In the genomic region with DNA sequence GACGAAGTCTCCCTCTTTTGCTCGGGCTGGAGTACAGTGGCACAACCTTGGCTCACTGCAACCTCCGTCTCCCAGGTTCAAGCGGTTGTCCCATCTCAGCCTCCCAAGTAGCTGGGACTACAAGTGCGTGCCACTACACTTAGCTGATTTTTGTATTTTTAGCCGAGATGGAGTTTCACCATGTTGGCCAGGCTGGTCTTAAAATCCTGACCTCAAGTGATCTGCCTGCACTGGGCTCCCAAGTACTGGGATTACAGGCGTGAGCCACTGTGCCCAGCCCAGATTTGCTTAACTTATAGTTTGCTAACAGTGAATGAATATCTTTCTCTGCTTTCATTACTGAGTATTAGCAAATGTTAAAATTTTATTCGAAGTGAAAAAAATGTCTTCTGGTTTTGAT, we compare ENCODE assay signal across 28 cellular contexts.
"Had no signal": no experiment of that assay in that cellular context is flagged by ENCODE, and none has a peak within 500 bp of the region (broad histone marks: within the 10 kb centered on the region; RNA-seq: fewer than 3 reads in every experiment).

No MANE protein-coding gene starts in this region.

- H3K27me3 Mint-ChIP-seq: stimulated activated memory B cell treated with anti-CD40 and anti-IgM and Interleukin-4, amounts not matched to agents 10 μg/mL and 1 μg/mL and 100 μg/mL, for 72 hours; stimulated activated naive B cell treated with anti-CD40 and anti-IgM and Interleukin-4, amounts not matched to agents 10 μg/mL and 1 μg/mL and 100 μg/mL, for 72 hours; stimulated activated naive CD8-positive, alpha-beta T cell treated with anti-CD3 and anti-CD28 coated beads, Interleukin-15, amount 100 ng/mL, for 72 hours; stimulated activated naive CD8-positive, alpha-beta T cell treated with anti-CD3 and anti-CD28 coated beads, Interleukin-15, Interleukin-2, amounts not matched to agents 100 ng/mL and 50 ng/mL, for 24 hours; type B pancreatic cell had no signal

- H3K36me3 ChIP-seq: thoracic aorta, thyroid gland, uterus had no signal

- H3K4me1 ChIP-seq: stomach, suprapubic skin, testis, thyroid gland, tibial artery, tibial nerve, transverse colon, upper lobe of left lung, upper lobe of right lung, uterus, vagina had no signal

- H3K9me3 ChIP-seq: stomach, suprapubic skin, testis, thoracic aorta, thyroid gland, tibial artery, tibial nerve, transverse colon, upper lobe of left lung, upper lobe of right lung, uterus, vagina had no signal

- H3K4me3 Mint-ChIP-seq: stimulated activated effector memory CD8-positive, alpha-beta T cell treated with anti-CD3 and anti-CD28 coated beads, Interleukin-12 subunit alpha, Interleukin-12 subunit beta, amount 100 ng/mL, for 72 hours; stimulated activated memory B cell treated with anti-CD40 and anti-IgM and Interleukin-4, amounts not matched to agents 10 μg/mL and 1 μg/mL and 100 μg/mL, for 72 hours; stimulated activated naive B cell treated with anti-CD40 and anti-IgM and Interleukin-4, amounts not matched to agents 10 μg/mL and 1 μg/mL and 100 μg/mL, for 72 hours; stimulated activated naive CD8-positive, alpha-beta T cell treated with anti-CD3 and anti-CD28 coated beads, Interleukin-15, amount 100 ng/mL, for 72 hours; stimulated activated naive CD8-positive, alpha-beta T cell treated with anti-CD3 and anti-CD28 coated beads, Interleukin-15, Interleukin-2, amounts not matched to agents 100 ng/mL and 50 ng/mL, for 24 hours; type B pancreatic cell had no signal

- DNase-seq: stimulated activated CD4-positive, alpha-beta T cell treated with anti-CD3 and anti-CD28 coated beads, Interleukin-2, amount 100 ng/mL, for 48 hours; stimulated activated CD4-positive, alpha-beta T cell treated with anti-CD3 and anti-CD28 coated beads, Interleukin-4, amount 100 ng/mL, for 1 hour; stimulated activated CD4-positive, alpha-beta T cell treated with anti-CD3 and anti-CD28 coated beads, Interleukin-4, amount 100 ng/mL, for 24 hours; stimulated activated CD4-positive, alpha-beta T cell treated with anti-CD3 and anti-CD28 coated beads, Interleukin-4, amount 100 ng/mL, for 4 hours; stimulated activated CD8-positive, alpha-beta memory T cell treated with anti-CD3 and anti-CD28 coated beads, Interleukin-4, amount 100 ng/mL, for 48 hours; stimulated activated naive B cell treated with anti-CD40 and anti-IgM and Interleukin-4, amounts not matched to agents 10 μg/mL and 1 μg/mL and 100 μg/mL, for 72 hours; stimulated activated naive CD4-positive, alpha-beta T cell; stimulated activated naive CD4-positive, alpha-beta T cell treated with Interleukin-2 at 50 U/mL for 16 hours; stimulated activated naive CD8-positive, alpha-beta T cell treated with anti-CD3 and anti-CD28 coated beads, Interleukin-15, amount 100 ng/mL, for 72 hours; stimulated activated naive CD8-positive, alpha-beta T cell treated with anti-CD3 and anti-CD28 coated beads, Interleukin-15, Interleukin-2, amounts not matched to agents 100 U/mL and 50 U/mL, for 24 hours; stomach; substantia nigra; testis; thyroid gland; tibial artery; transverse colon; trophoblast cell; upper lobe of left lung; upper lobe of right lung; uterus had no signal

- H3K27me3 ChIP-seq: stomach, suprapubic skin, testis, thyroid gland, tibial artery, tibial nerve, transverse colon, upper lobe of left lung, upper lobe of right lung, uterus, vagina had no signal

- H3K4me3 ChIP-seq: stomach, suprapubic skin, testis, thoracic aorta, thyroid gland, tibial artery, tibial nerve, transverse colon, upper lobe of left lung, upper lobe of right lung, uterus, vagina had no signal

- H3K27ac ChIP-seq: stomach, suprapubic skin, testis, thoracic aorta, thyroid gland, tibial artery, tibial nerve, transverse colon, upper lobe of left lung, upper lobe of right lung, uterus, vagina had no signal

- ATAC-seq: stimulated activated effector memory CD8-positive, alpha-beta T cell treated with anti-CD3 and anti-CD28 coated beads, Interleukin-12 subunit alpha, Interleukin-12 subunit beta, amount 100 ng/mL, for 72 hours; stimulated activated memory B cell treated with anti-CD40 and anti-IgM and Interleukin-4, amounts not matched to agents 10 μg/mL and 1 μg/mL and 100 μg/mL, for 72 hours; stimulated activated naive B cell treated with anti-CD40 and anti-IgM and Interleukin-4, amounts not matched to agents 10 μg/mL and 1 μg/mL and 100 μg/mL, for 72 hours; stimulated activated naive CD8-positive, alpha-beta T cell treated with anti-CD3 and anti-CD28 coated beads, Interleukin-15, amount 100 ng/mL, for 72 hours; stimulated activated naive CD8-positive, alpha-beta T cell treated with anti-CD3 and anti-CD28 coated beads, Interleukin-15, Interleukin-2, amounts not matched to agents 100 U/mL and 50 U/mL, for 24 hours; upper lobe of right lung had no signal

- H3K27ac Mint-ChIP-seq: stimulated activated effector memory CD8-positive, alpha-beta T cell treated with anti-CD3 and anti-CD28 coated beads, Interleukin-12 subunit alpha, Interleukin-12 subunit beta, amount 100 ng/mL, for 72 hours; stimulated activated memory B cell treated with anti-CD40 and anti-IgM and Interleukin-4, amounts not matched to agents 10 μg/mL and 1 μg/mL and 100 μg/mL, for 72 hours; stimulated activated naive B cell treated with anti-CD40 and anti-IgM and Interleukin-4, amounts not matched to agents 10 μg/mL and 1 μg/mL and 100 μg/mL, for 72 hours; stimulated activated naive CD8-positive, alpha-beta T cell treated with anti-CD3 and anti-CD28 coated beads, Interleukin-15, amount 100 ng/mL, for 72 hours; stimulated activated naive CD8-positive, alpha-beta T cell treated with anti-CD3 and anti-CD28 coated beads, Interleukin-15, Interleukin-2, amounts not matched to agents 100 ng/mL and 50 ng/mL, for 24 hours; type B pancreatic cell had no signal

- H3K4me1 Mint-ChIP-seq: stimulated activated effector memory CD8-positive, alpha-beta T cell treated with anti-CD3 and anti-CD28 coated beads, Interleukin-12 subunit alpha, Interleukin-12 subunit beta, amount 100 ng/mL, for 72 hours; stimulated activated memory B cell treated with anti-CD40 and anti-IgM and Interleukin-4, amounts not matched to agents 10 μg/mL and 1 μg/mL and 100 μg/mL, for 72 hours; stimulated activated naive B cell treated with anti-CD40 and anti-IgM and Interleukin-4, amounts not matched to agents 10 μg/mL and 1 μg/mL and 100 μg/mL, for 72 hours; stimulated activated naive CD8-positive, alpha-beta T cell treated with anti-CD3 and anti-CD28 coated beads, Interleukin-15, amount 100 ng/mL, for 72 hours had no signal
